Comparison of ENCODE assay signal across 9 cellular contexts in the genomic region with DNA sequence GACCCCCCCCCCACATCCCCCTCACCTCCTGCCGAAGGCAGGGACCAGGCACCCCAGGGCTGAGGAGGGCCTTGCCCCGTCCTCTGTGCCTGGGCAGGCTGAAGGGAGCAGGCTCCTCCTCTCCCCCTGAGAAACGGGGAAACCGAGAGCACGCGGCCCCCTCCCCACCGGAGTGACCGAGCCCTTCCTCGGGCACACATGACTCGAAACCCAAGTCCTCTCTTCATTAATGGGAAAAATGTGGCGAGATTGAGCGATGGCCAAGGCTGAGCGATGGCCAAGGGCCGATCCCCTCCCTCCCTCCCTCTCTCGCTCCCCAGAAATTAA. TPM values are rescaled to one million over a fixed set of nuclear protein-coding genes. Genes with fewer than 3 reads are reported as not detected.
A peak's percentile ranks its signal among the peaks of the same experiment; 100 is the strongest.
DNase-seq lines count a peak whose midpoint lies in the region; ATAC-seq and TF ChIP-seq lines count a peak whose summit lies in the region.
"Had no signal": no experiment of that assay in that cellular context is flagged by ENCODE, and none has a peak within 500 bp of the region (broad histone marks: within the 10 kb centered on the region; RNA-seq: fewer than 3 reads in every experiment).

No MANE protein-coding gene starts in this region.

- no peaks in the 10 kb centered on the region for H3K36me3 Mint-ChIP-seq in CD4-positive, alpha-beta memory T cell

- intact Hi-C loops in CD4-positive, alpha-beta memory T cell (cut with micrococcal nuclease): no loop called here
- intact Hi-C loops in prostate gland (cut with DNase I): no loop called here

- no peak overlapping the region for H3K27ac ChIP-seq in CD4-positive, alpha-beta memory T cell (ENCODE audit: low read depth, low read length)
- H3K27ac ChIP-seq in VCaP (peak overlapping the region; percentile 96), gastroesophageal sphincter (peak overlapping the region in 3 of 4 donors; percentile 78 to 89 (median 83)), prostate gland (peak overlapping the region; percentile 54 to 74)

- TF ChIP-seq CTCF in VCaP (conservative IDR thresholded peaks at IDR 0.05) (no peak), gastroesophageal sphincter (IDR thresholded peaks at IDR 0.05) (no peak), prostate gland (IDR thresholded peaks at IDR 0.05) (no peak)

- no peak overlapping the region for H3K4me3 ChIP-seq in CD4-positive, alpha-beta memory T cell (ENCODE audit: low read length in 2 of 2)
- peak overlapping the region; percentile 39 to 65 for H3K4me3 ChIP-seq in gastroesophageal sphincter
- H3K4me3 ChIP-seq in prostate gland: peak overlapping the region; percentile 38 to 45

- no peak for ATAC-seq in gastroesophageal sphincter
- ATAC-seq in GM19397 (IDR thresholded peaks at IDR 0.05; ENCODE audit: unreplicated experiment): no peak
- no peak for ATAC-seq in HG02970 (IDR thresholded peaks at IDR 0.05; ENCODE audit: low FRiP score, unreplicated experiment)

- no peaks in the 10 kb centered on the region for H3K27me3 ChIP-seq in CD4-positive, alpha-beta memory T cell (ENCODE audit: insufficient read depth, low read length)
- H3K27me3 ChIP-seq in gastroesophageal sphincter (no peaks in the 10 kb centered on the region), prostate gland (replicated peaks; ENCODE audit: insufficient read depth) (no peaks in the 10 kb centered on the region)

- no peak overlapping the region for H3K27ac Mint-ChIP-seq in CD4-positive, alpha-beta memory T cell

- WGBS in gastroesophageal sphincter (ENCODE audit: low coverage in 1 of 2), 2 donors: 0% methylated on average over 1 of the region's 15 CpGs; no CpG with 5 or more reads in 1 of the 2 donors
- WGBS in prostate gland: under 1% methylated on average over 15 of the region's 15 CpGs

- H3K9me3 ChIP-seq in CD4-positive, alpha-beta memory T cell (ENCODE audit: control insufficient read depth in 1 of 2, low read length in 2 of 2): no peaks in the 10 kb centered on the region
- no peaks in the 10 kb centered on the region for H3K9me3 ChIP-seq in gastroesophageal sphincter
- no peaks in the 10 kb centered on the region for H3K9me3 ChIP-seq in prostate gland

- CTCF ChIA-PET in CD4-positive, alpha-beta memory T cell (lab: Charles Lee; ENCODE audit: partially characterized antibody): no interaction called here

- H3K27me3 Mint-ChIP-seq in CD4-positive, alpha-beta memory T cell: peaks cover 9 to 21% of the 10 kb centered on the region in 2 donors

- no peak for TF ChIP-seq EP300 in gastroesophageal sphincter (IDR thresholded peaks at IDR 0.05)

- DNase-seq in CD4-positive, alpha-beta memory T cell: no peak
- DNase-seq in prostate gland (ENCODE audit: low spot score): no peak
- no peak for DNase-seq in stimulated activated naive CD4-positive, alpha-beta T cell treated with Interleukin-2 at 50 U/mL for 16 hours (lab: John Stamatoyannopoulos, UW)
- no peak for DNase-seq in HuH-7 (ENCODE audit: low spot score)

- H3K36me3 ChIP-seq in CD4-positive, alpha-beta memory T cell (ENCODE audit: insufficient read depth, low read length): no peaks in the 10 kb centered on the region
- H3K36me3 ChIP-seq in gastroesophageal sphincter (peaks cover 0 to 13% of the 10 kb centered on the region in 2 donors), prostate gland (no peaks in the 10 kb centered on the region)

- TF ChIP-seq POLR2A in gastroesophageal sphincter (IDR thresholded peaks at IDR 0.05): no peak
- no peak for TF ChIP-seq POLR2A in prostate gland (IDR thresholded peaks at IDR 0.05)

- no peaks in the 10 kb centered on the region for H3K9me3 Mint-ChIP-seq in CD4-positive, alpha-beta memory T cell

- H3K4me1 Mint-ChIP-seq in CD4-positive, alpha-beta memory T cell: peaks cover 8 to 36% (median 16%) of the 10 kb centered on the region in 4 donors

- POLR2A ChIA-PET in CD4-positive, alpha-beta memory T cell (lab: Charles Lee; ENCODE audit: partially characterized antibody): no interaction called here

- peaks cover 16% of the 10 kb centered on the region for H3K4me1 ChIP-seq in CD4-positive, alpha-beta memory T cell (ENCODE audit: insufficient read depth, low read length)
- H3K4me1 ChIP-seq in gastroesophageal sphincter (peaks cover 2 to 74% (median 29%) of the 10 kb centered on the region in 3 donors), prostate gland (replicated peaks) (peaks cover 37% of the 10 kb centered on the region)

- peak overlapping the region; percentile 6 to 81 (median 64) for H3K4me3 Mint-ChIP-seq in CD4-positive, alpha-beta memory T cell

RNA-seq across cellular contexts. Expression of a gene that starts 7.0 kb away (rescaled TPM):
- under 1 TPM; 0.29 to 0.67 TPM for total RNA-seq in CD4-positive, alpha-beta memory T cell
- polyA plus RNA-seq in CD4-positive, alpha-beta memory T cell: under 1 TPM; 0.04 to 0.79 TPM
- 10 to 100 TPM in 1 of 4 donors, 1 to 10 TPM in 3; 3.1 to 10.6 (median 4.6) TPM for total RNA-seq in gastroesophageal sphincter
- total RNA-seq in prostate gland: 10 to 100 TPM; 11.9 to 25.2 TPM
- total RNA-seq: NCI-H460 had no signal

Comparison
In these comparisons a context has a peak if more than half of its experiments do, and no peak if none do; other contexts are left out.
1. H3K4me3 ChIP-seq: peak in gastroesophageal sphincter (2 of 2) and prostate gland (2 of 2); none in CD4-positive, alpha-beta memory T cell (0 of 2).